35 cellular contexts compared by ENCODE assay signal in genomic region chr7:72258074-72258473, GRCh38.
"Had no signal": no experiment of that assay in that cellular context is flagged by ENCODE, and none has a peak within 500 bp of the region (broad histone marks: within the 10 kb centered on the region; RNA-seq: fewer than 3 reads in every experiment).

No MANE protein-coding gene starts in this region.

- H3K27me3 ChIP-seq: MG63 had no signal

- H3K4me3 ChIP-seq: MG63 had no signal

- H3K4me2 ChIP-seq: KMS-11 had no signal

- DNase-seq: Karpas-422, Kasumi-1, MG63, MM.1S, MV-4-11, NCI-H1048, NCI-H1092, NCI-H1092 treated with DMSO at 0.1 percent for 48 hours, NCI-H1105, NCI-H1105 treated with DMSO at 0.1 percent for 48 hours, NCI-H1417, NCI-H1417 treated with DMSO at 0.1 percent for 48 hours, NCI-H1436, NCI-H1436 treated with DMSO at 0.1 percent for 48 hours, NCI-H146, NCI-H1694, NCI-H1694 treated with DMSO at 0.1 percent for 48 hours, NCI-H187, NCI-H187 treated with DMSO at 0.1 percent for 48 hours, NCI-H1930, NCI-H2029, NCI-H2029 treated with DMSO at 0.1 percent for 48 hours, NCI-H2081, NCI-H2081 treated with DMSO at 0.1 percent for 48 hours, NCI-H2107, NCI-H2171, NCI-H2171 treated with DMSO at 0.1 percent for 48 hours, NCI-H2227 treated with DMSO at 0.1 percent for 48 hours, NCI-H226, NCI-H345, NCI-H446, NCI-H446 treated with DMSO at 0.1 percent for 48 hours, NCI-H510A, NCI-H510A treated with DMSO at 0.1 percent for 48 hours had no signal

- H3K9ac ChIP-seq: KMS-11 had no signal

- H3K27ac ChIP-seq: KMS-11 had no signal

- H3K9me3 ChIP-seq: MG63 had no signal

- H3K36me3 ChIP-seq: MG63 had no signal
